In the genomic region with DNA sequence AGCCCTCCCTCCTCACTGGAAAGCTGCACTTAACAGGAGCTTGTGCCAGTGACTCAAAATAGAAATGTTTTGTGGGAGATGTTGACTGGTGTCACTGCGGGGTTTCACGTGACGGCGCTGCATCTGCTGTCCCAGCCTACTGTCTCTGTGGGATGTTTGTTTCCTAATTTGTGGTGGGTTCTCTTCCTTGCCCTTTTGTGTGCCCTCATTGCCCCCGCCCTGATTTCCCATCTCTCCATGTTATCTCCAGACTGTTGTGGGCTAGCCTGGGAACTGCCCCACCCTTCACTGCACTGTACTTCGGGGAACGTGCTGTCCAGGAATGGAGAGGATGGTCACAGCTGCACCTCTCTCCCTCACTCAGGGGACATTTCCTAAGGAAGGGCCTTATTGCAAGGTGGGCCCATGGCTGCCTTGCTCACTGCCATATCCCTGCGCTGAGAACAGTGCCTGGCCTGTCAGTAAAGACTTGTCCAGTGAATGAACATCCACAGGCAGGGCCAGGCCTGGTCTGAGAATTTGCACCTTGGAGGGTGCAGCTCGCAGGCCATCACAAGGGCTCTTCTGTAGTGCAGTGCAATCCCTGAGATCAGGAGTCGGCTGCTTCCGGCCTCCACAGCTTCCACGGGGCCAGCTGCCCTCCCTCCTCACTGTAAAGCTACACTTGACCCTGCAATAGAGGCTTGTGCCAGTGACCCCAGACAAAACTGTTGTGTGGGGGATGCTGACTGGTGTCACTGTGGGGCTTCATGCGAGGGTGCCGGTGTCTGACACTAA, we compare ENCODE assay signal across 18 cellular contexts. TPM values are rescaled to one million over a fixed set of nuclear protein-coding genes. Genes with fewer than 3 reads are reported as not detected.
A peak's percentile ranks its signal among the peaks of the same experiment; 100 is the strongest.
DNase-seq lines count a peak whose midpoint lies in the region; ATAC-seq and TF ChIP-seq lines count a peak whose summit lies in the region.
"Had no signal": no experiment of that assay in that cellular context is flagged by ENCODE, and none has a peak within 500 bp of the region (broad histone marks: within the 10 kb centered on the region; RNA-seq: fewer than 3 reads in every experiment).

No MANE protein-coding gene starts in this region.

- H3K9me3 Mint-ChIP-seq in activated naive CD4-positive, alpha-beta T cell treated with anti-CD3 and anti-CD28 coated beads, Interleukin-2, amount 10 ng/mL, durations not matched to agents 7 days and 5 days: peaks cover 2% of the 10 kb centered on the region
- H3K9me3 Mint-ChIP-seq in activated CD8-positive, alpha-beta T cell treated with anti-CD3 and anti-CD28 coated beads, Interleukin-2, amount 10 ng/mL, durations not matched to agents 7 days and 5 days (ENCODE audit: insufficient read depth): peaks cover 8% of the 10 kb centered on the region
- peaks cover 0 to 2% (median 0%) of the 10 kb centered on the region in 6 donors for H3K9me3 Mint-ChIP-seq in immature natural killer cell

- H3K36me3 ChIP-seq in spleen: peaks cover 0 to 75% (median 9%) of the 10 kb centered on the region in 6 donors
- H3K36me3 ChIP-seq: sigmoid colon had no signal

- TF ChIP-seq POLR2A in spleen (IDR thresholded peaks at IDR 0.05): no peak

- H3K27ac Mint-ChIP-seq in activated naive CD4-positive, alpha-beta T cell treated with anti-CD3 and anti-CD28 coated beads, Interleukin-2, amount 10 ng/mL, durations not matched to agents 7 days and 5 days: peak overlapping the region; percentile 22
- peak overlapping the region; percentile 50 for H3K27ac Mint-ChIP-seq in activated CD8-positive, alpha-beta T cell treated with anti-CD3 and anti-CD28 coated beads, Interleukin-2, amount 10 ng/mL, durations not matched to agents 7 days and 5 days
- H3K27ac Mint-ChIP-seq in immature natural killer cell: peak overlapping the region; percentile 52 to 94 (median 91)

- H3K9me3 ChIP-seq in spleen: peaks cover 0 to 12% (median 9%) of the 10 kb centered on the region in 8 donors

- no peak overlapping the region for H3K27ac ChIP-seq in spleen
- H3K27ac ChIP-seq: sigmoid colon had no signal

- H3K36me3 Mint-ChIP-seq in activated naive CD4-positive, alpha-beta T cell treated with anti-CD3 and anti-CD28 coated beads, Interleukin-2, amount 10 ng/mL, durations not matched to agents 7 days and 5 days: peaks cover 65% of the 10 kb centered on the region
- peaks cover 81% of the 10 kb centered on the region for H3K36me3 Mint-ChIP-seq in activated CD8-positive, alpha-beta T cell treated with anti-CD3 and anti-CD28 coated beads, Interleukin-2, amount 10 ng/mL, durations not matched to agents 7 days and 5 days (ENCODE audit: low read depth)
- peaks cover 31 to 59% (median 37%) of the 10 kb centered on the region in 3 donors for H3K36me3 Mint-ChIP-seq in immature natural killer cell

- ATAC-seq in activated CD8-positive, alpha-beta T cell treated with anti-CD3 and anti-CD28 coated beads, Interleukin-2, amount 10 ng/mL, durations not matched to agents 7 days and 5 days: no peak
- ATAC-seq: HepG2 had no signal

- DNase-seq in activated naive CD4-positive, alpha-beta T cell treated with anti-CD3 and anti-CD28 coated beads, Interleukin-2, amount 10 ng/mL, durations not matched to agents 7 days and 5 days: no peak
- no peak for DNase-seq in activated naive CD4-positive, alpha-beta T cell (lab: John Stamatoyannopoulos, UW)
- no peak for DNase-seq in activated CD8-positive, alpha-beta T cell treated with anti-CD3 and anti-CD28 coated beads, Interleukin-2, amount 10 ng/mL, durations not matched to agents 7 days and 5 days
- no peak for DNase-seq in immature natural killer cell
- peak; percentile 51 for DNase-seq in spleen
- no peak for DNase-seq in GM03348 (ENCODE audit: low spot score)
- no peak for DNase-seq in NCI-H2171 (lab: John Stamatoyannopoulos, UW)
- DNase-seq in midbrain (lab: John Stamatoyannopoulos, UW): no peak
- DNase-seq: caudate nucleus; effector CD4-positive, alpha-beta T cell; NCI-H1436 treated with DMSO at 0.1 percent for 48 hours; NCI-H2227 treated with DMSO at 0.1 percent for 48 hours; sigmoid colon; SW 1271 had no signal

- H3K4me3 Mint-ChIP-seq in activated naive CD4-positive, alpha-beta T cell treated with anti-CD3 and anti-CD28 coated beads, Interleukin-2, amount 10 ng/mL, durations not matched to agents 7 days and 5 days: no peak overlapping the region
- H3K4me3 Mint-ChIP-seq in activated CD8-positive, alpha-beta T cell treated with anti-CD3 and anti-CD28 coated beads, Interleukin-2, amount 10 ng/mL, durations not matched to agents 7 days and 5 days: no peak overlapping the region
- peak overlapping the region; percentile 7 to 70 (median 63) for H3K4me3 Mint-ChIP-seq in immature natural killer cell

- CTCF ChIA-PET in activated naive CD4-positive, alpha-beta T cell treated with anti-CD3 and anti-CD28 coated beads, Interleukin-2, amount 10 ng/mL, durations not matched to agents 7 days and 5 days (lab: Charles Lee): interaction anchor here (2.2 to 3.6 kb wide), 2 partner anchors 9 to 32 kb away, joined by 5 to 30 read pairs; no protein-coding TSS in a partner anchor
- CTCF ChIA-PET in activated CD8-positive, alpha-beta T cell treated with anti-CD3 and anti-CD28 coated beads, Interleukin-2, amount 10 ng/mL, durations not matched to agents 7 days and 5 days (lab: Charles Lee): interaction anchor here (2.6 kb wide), 1 partner anchor 9 kb away, joined by 26 read pairs; no protein-coding TSS in a partner anchor

- H3K4me3 ChIP-seq in spleen: no peak overlapping the region
- H3K4me3 ChIP-seq: sigmoid colon had no signal

- peaks cover 27% of the 10 kb centered on the region for H3K4me1 Mint-ChIP-seq in activated naive CD4-positive, alpha-beta T cell treated with anti-CD3 and anti-CD28 coated beads, Interleukin-2, amount 10 ng/mL, durations not matched to agents 7 days and 5 days
- peaks cover 31% of the 10 kb centered on the region for H3K4me1 Mint-ChIP-seq in activated CD8-positive, alpha-beta T cell treated with anti-CD3 and anti-CD28 coated beads, Interleukin-2, amount 10 ng/mL, durations not matched to agents 7 days and 5 days (ENCODE audit: low read depth)
- H3K4me1 Mint-ChIP-seq in immature natural killer cell: peaks cover 75 to 77% of the 10 kb centered on the region in 2 donors

- WGBS in spleen, 5 donors: 83 to 90% (median 85%) methylated on average over 10 to 14 of the region's 14 CpGs

- no peaks in the 10 kb centered on the region for H3K27me3 Mint-ChIP-seq in activated naive CD4-positive, alpha-beta T cell treated with anti-CD3 and anti-CD28 coated beads, Interleukin-2, amount 10 ng/mL, durations not matched to agents 7 days and 5 days
- H3K27me3 Mint-ChIP-seq in activated CD8-positive, alpha-beta T cell treated with anti-CD3 and anti-CD28 coated beads, Interleukin-2, amount 10 ng/mL, durations not matched to agents 7 days and 5 days (ENCODE audit: low read depth): no peaks in the 10 kb centered on the region
- H3K27me3 Mint-ChIP-seq in immature natural killer cell (ENCODE audit: low read depth in 3 of 3): peaks cover 0 to 8% (median 5%) of the 10 kb centered on the region in 3 donors

- H3K4me1 ChIP-seq in spleen: peaks cover 0 to 32% (median 0%) of the 10 kb centered on the region in 6 donors
- H3K4me1 ChIP-seq: Caco-2, sigmoid colon had no signal

- intact Hi-C loops in spleen (cut with DNase I; ENCODE audit: low total_unique reads): no loop called here

- H3K27me3 ChIP-seq in spleen (replicated peaks in 1 of 7): no peaks in the 10 kb centered on the region
- H3K27me3 ChIP-seq: sigmoid colon had no signal

- POLR2A ChIA-PET in activated CD8-positive, alpha-beta T cell treated with anti-CD3 and anti-CD28 coated beads, Interleukin-2, amount 10 ng/mL, durations not matched to agents 7 days and 5 days (lab: Charles Lee): interaction anchor here (0.9 kb wide), 1 partner anchor 11 kb away, joined by 3 read pairs; no protein-coding TSS in a partner anchor

- TF ChIP-seq CTCF in spleen (IDR thresholded peaks at IDR 0.05 in 8 of 11, conservative IDR thresholded peaks at IDR 0.05 in 3 of 11): no peak

RNA-seq across cellular contexts. Expression of gene ZAP70, which starts 18.1 kb away (rescaled TPM):
- total RNA-seq in activated CD8-positive, alpha-beta T cell treated with anti-CD3 and anti-CD28 coated beads, Interleukin-2, amount 10 ng/mL, durations not matched to agents 7 days and 5 days: 100 to 1,000 TPM; 268 to 297 TPM
- polyA plus RNA-seq in immature natural killer cell (100 to 1,000 TPM; 219 to 329 (median 246) TPM), spleen (10 to 100 TPM; 35.2 to 50.4 (median 49.2) TPM)
- 10 to 100 TPM; 49.9 to 96.1 (median 81.3) TPM for total RNA-seq in spleen
- total RNA-seq: lung microvascular endothelial cell, M059J had no signal

Comparison
In these comparisons a context has a peak if more than half of its experiments do, and no peak if none do; other contexts are left out.
1. H3K27ac Mint-ChIP-seq: peak in every context shown above with its lines; median percentile 91 in immature natural killer cell; 50 in activated CD8-positive, alpha-beta T cell treated with anti-CD3 and anti-CD28 coated beads, Interleukin-2, amount 10 ng/mL, durations not matched to agents 7 days and 5 days; 22 in activated naive CD4-positive, alpha-beta T cell treated with anti-CD3 and anti-CD28 coated beads, Interleukin-2, amount 10 ng/mL, durations not matched to agents 7 days and 5 days.
2. H3K4me3 Mint-ChIP-seq: peak in immature natural killer cell (5 of 5); none in activated naive CD4-positive, alpha-beta T cell treated with anti-CD3 and anti-CD28 coated beads, Interleukin-2, amount 10 ng/mL, durations not matched to agents 7 days and 5 days (single experiment) and activated CD8-positive, alpha-beta T cell treated with anti-CD3 and anti-CD28 coated beads, Interleukin-2, amount 10 ng/mL, durations not matched to agents 7 days and 5 days (single experiment).